24 cellular contexts compared by ENCODE assay signal in the genomic region with DNA sequence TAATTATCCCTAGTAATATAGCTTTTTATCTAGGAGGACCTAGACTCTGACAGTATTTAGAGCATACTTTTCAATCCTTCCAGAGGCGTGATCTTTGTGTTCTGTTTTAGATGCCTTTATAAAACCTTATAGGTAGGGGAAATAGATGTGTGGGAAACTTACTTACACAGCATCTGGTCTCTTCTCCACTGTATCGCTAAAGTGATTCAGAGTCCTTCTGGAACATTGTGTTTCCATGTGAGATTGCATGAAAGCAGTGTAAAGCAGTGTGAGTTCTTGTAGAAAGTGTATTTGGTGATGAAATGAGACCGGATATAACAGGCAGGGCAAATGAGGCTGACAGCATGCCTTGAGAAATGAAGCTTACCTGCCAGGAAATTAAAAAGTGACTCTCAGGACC. TPM values are rescaled to one million over a fixed set of nuclear protein-coding genes. Genes with fewer than 3 reads are reported as not detected.
A peak's percentile ranks its signal among the peaks of the same experiment; 100 is the strongest.
DNase-seq lines count a peak whose midpoint lies in the region; ATAC-seq, FAIRE-seq and TF ChIP-seq lines count a peak whose summit lies in the region.
"Had no signal": no experiment of that assay in that cellular context is flagged by ENCODE, and none has a peak within 500 bp of the region (broad histone marks: within the 10 kb centered on the region; RNA-seq: fewer than 3 reads in every experiment).

No MANE protein-coding gene starts in this region.

- no peaks in the 10 kb centered on the region for H3K9me2 ChIP-seq in neural cell (ENCODE audit: insufficient read depth, low read length)

- no peak for TF ChIP-seq RAD21 in neural cell (conservative IDR thresholded peaks at IDR 0.05)

- no peak for TF ChIP-seq EP300 in neural cell (conservative IDR thresholded peaks at IDR 0.05; ENCODE audit: poor library complexity, severe bottlenecking)

- peaks cover 4% of the 10 kb centered on the region for H3F3A ChIP-seq in neural cell (ENCODE audit: insufficient read depth, low read length, poor library complexity, severe bottlenecking)

- no peak for ATAC-seq in left colon

- no peak overlapping the region for H3K4me3 ChIP-seq in bronchial epithelial cell (ENCODE audit: low read depth, low read length)
- H3K4me3 ChIP-seq in neural cell (ENCODE audit: low read length) = peak overlapping the region; percentile 32
- H3K4me3 ChIP-seq: BLaER1 treated with 17β-estradiol and CSF1 and Interleukin-3, amounts not matched to agents 10 nM and 100 nM; GM23248 had no signal

- peak; percentile 23 for FAIRE-seq in bronchial epithelial cell (lab: Jason Lieb, UNC)
- FAIRE-seq: A204.1, D721Med, GM12891, H1 had no signal

- intact Hi-C loops in left colon (cut with DNase I, micrococcal nuclease) = no loop called here

- no peak overlapping the region for H3K9ac ChIP-seq in neural cell (ENCODE audit: low read length)
- H3K9ac ChIP-seq: BLaER1 treated with 17β-estradiol and CSF1 and Interleukin-3, amounts not matched to agents 10 nM and 100 nM; GM23248 had no signal

- H3K4me2 ChIP-seq in neural cell (ENCODE audit: low read length) = no peak overlapping the region
- H3K4me2 ChIP-seq: BLaER1 treated with 17β-estradiol and CSF1 and Interleukin-3, amounts not matched to agents 10 nM and 100 nM had no signal

- DNase-seq in Ammon's horn (ENCODE audit: low spot score) (peak; percentile 18), bronchial epithelial cell (ENCODE audit: low read depth) (no peak), left colon (no peak), nucleus accumbens (lab: John Stamatoyannopoulos, UW) (no peak)
- DNase-seq in activated CD4-positive, CD25-positive, alpha-beta regulatory T cell (lab: John Stamatoyannopoulos, UW) = no peak
- DNase-seq: BE2C; CD4-positive, alpha-beta T cell; CD8-positive, alpha-beta memory T cell; DMS 273 treated with DMSO at 0.1 percent for 48 hours; DMS79; EL; GDM1; GM23248; H7; HCEC 1CT had no signal

- H2AFZ ChIP-seq in neural cell (ENCODE audit: low read depth, low read length) = no peak overlapping the region
- H2AFZ ChIP-seq: GM23248 had no signal

- H4K20me1 ChIP-seq in neural cell (ENCODE audit: insufficient read depth) = no peaks in the 10 kb centered on the region
- H4K20me1 ChIP-seq: BLaER1 treated with 17β-estradiol and CSF1 and Interleukin-3, amounts not matched to agents 10 nM and 100 nM had no signal

- no peaks in the 10 kb centered on the region for H3K9me3 ChIP-seq in neural cell (ENCODE audit: low read length)
- H3K9me3 ChIP-seq: BE2C; BLaER1 treated with 17β-estradiol and CSF1 and Interleukin-3, amounts not matched to agents 10 nM and 100 nM had no signal

- H3K27ac ChIP-seq in neural cell (ENCODE audit: low read length) = peak overlapping the region; percentile 70
- peak overlapping the region; percentile 13 for H3K27ac ChIP-seq in temporal lobe (ENCODE audit: low read depth, low read length)
- H3K27ac ChIP-seq: 22Rv1; BLaER1 treated with 17β-estradiol and CSF1 and Interleukin-3, amounts not matched to agents 10 nM and 100 nM; GM23248 had no signal

- TF ChIP-seq CTCF in bronchial epithelial cell (IDR thresholded peaks at IDR 0.05; ENCODE audit: insufficient read depth, low read length, severe bottlenecking) (no peak), neural cell (IDR thresholded peaks at IDR 0.05; ENCODE audit: poor library complexity, severe bottlenecking) (no peak)

- H3K27me3 ChIP-seq in bronchial epithelial cell (ENCODE audit: control insufficient read depth, insufficient read depth, low read length) (no peaks in the 10 kb centered on the region), neural cell (ENCODE audit: insufficient read depth, low read depth, low read length) (no peaks in the 10 kb centered on the region)
- H3K27me3 ChIP-seq: BE2C; BLaER1 treated with 17β-estradiol and CSF1 and Interleukin-3, amounts not matched to agents 10 nM and 100 nM had no signal

- H3K36me3 ChIP-seq in bronchial epithelial cell (ENCODE audit: control insufficient read depth, insufficient read depth, low read length) = no peaks in the 10 kb centered on the region
- no peaks in the 10 kb centered on the region for H3K36me3 ChIP-seq in neural cell (ENCODE audit: insufficient read depth, low read length)
- H3K36me3 ChIP-seq: BE2C; BLaER1 treated with 17β-estradiol and CSF1 and Interleukin-3, amounts not matched to agents 10 nM and 100 nM had no signal

- H3K79me2 ChIP-seq in neural cell (replicated peaks; ENCODE audit: insufficient read depth, low read length) = no peaks in the 10 kb centered on the region

TF ChIP-seq in neural cell, 6 proteins besides CTCF, POLR2A, EP300 and RAD21:
- no peak for TF ChIP-seq SMC3 (conservative IDR thresholded peaks at IDR 0.05; ENCODE audit: poor library complexity)
- no peak for TF ChIP-seq EZH2 (IDR thresholded peaks at IDR 0.05; ENCODE audit: borderline replicate concordance, insufficient read depth, low read length, poor library complexity, severe bottlenecking)
- TF ChIP-seq POLR2AphosphoS5 (IDR thresholded peaks at IDR 0.05) = no peak
- TF ChIP-seq, protein P1, sequence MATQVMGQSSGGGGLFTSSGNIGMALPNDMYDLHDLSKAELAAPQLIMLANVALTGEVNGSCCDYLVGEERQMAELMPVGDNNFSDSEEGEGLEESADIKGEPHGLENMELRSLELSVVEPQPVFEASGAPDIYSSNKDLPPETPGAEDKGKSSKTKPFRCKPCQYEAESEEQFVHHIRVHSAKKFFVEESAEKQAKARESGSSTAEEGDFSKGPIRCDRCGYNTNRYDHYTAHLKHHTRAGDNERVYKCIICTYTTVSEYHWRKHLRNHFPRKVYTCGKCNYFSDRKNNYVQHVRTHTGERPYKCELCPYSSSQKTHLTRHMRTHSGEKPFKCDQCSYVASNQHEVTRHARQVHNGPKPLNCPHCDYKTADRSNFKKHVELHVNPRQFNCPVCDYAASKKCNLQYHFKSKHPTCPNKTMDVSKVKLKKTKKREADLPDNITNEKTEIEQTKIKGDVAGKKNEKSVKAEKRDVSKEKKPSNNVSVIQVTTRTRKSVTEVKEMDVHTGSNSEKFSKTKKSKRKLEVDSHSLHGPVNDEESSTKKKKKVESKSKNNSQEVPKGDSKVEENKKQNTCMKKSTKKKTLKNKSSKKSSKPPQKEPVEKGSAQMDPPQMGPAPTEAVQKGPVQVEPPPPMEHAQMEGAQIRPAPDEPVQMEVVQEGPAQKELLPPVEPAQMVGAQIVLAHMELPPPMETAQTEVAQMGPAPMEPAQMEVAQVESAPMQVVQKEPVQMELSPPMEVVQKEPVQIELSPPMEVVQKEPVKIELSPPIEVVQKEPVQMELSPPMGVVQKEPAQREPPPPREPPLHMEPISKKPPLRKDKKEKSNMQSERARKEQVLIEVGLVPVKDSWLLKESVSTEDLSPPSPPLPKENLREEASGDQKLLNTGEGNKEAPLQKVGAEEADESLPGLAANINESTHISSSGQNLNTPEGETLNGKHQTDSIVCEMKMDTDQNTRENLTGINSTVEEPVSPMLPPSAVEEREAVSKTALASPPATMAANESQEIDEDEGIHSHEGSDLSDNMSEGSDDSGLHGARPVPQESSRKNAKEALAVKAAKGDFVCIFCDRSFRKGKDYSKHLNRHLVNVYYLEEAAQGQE (IDR thresholded peaks at IDR 0.05; ENCODE audit: borderline replicate concordance) = no peak
- TF ChIP-seq MXI1 (conservative IDR thresholded peaks at IDR 0.05; ENCODE audit: poor library complexity, severe bottlenecking) = no peak

RNA-seq across cellular contexts. Expression of a gene that starts 9.5 kb away (rescaled TPM):
- not detected in 2 replicates for total RNA-seq in bronchial epithelial cell
- polyA plus RNA-seq in neural cell = 1.0 and 3.3 TPM in 2 replicates
- polyA minus RNA-seq in neural cell = 12.2 and 12.4 TPM in 2 replicates
- 72.0 TPM for total RNA-seq in temporal lobe
- under 1 TPM; 0.36 to 0.37 TPM for total RNA-seq in left colon
- total RNA-seq: CD4-positive, alpha-beta T cell; CD8-positive, alpha-beta memory T cell; GM23248 had no signal
- polyA plus RNA-seq: CD14-positive monocyte; CD8-positive, alpha-beta memory T cell; GM23248 had no signal

RNA-seq across cellular contexts. Expression of a gene that starts 47.4 kb away (rescaled TPM):
- total RNA-seq in bronchial epithelial cell (not detected in 2 replicates), temporal lobe (22.4 TPM), left colon (under 1 TPM; 0.14 to 0.24 TPM)
- 0.33 and 0.78 TPM in 2 replicates for polyA plus RNA-seq in neural cell
- 2.4 and 2.9 TPM in 2 replicates for polyA minus RNA-seq in neural cell
- total RNA-seq: CD4-positive, alpha-beta T cell; CD8-positive, alpha-beta memory T cell; GM23248 had no signal
- polyA plus RNA-seq: CD14-positive monocyte; CD8-positive, alpha-beta memory T cell; GM23248 had no signal

Comparison
In these comparisons a context has a peak if more than half of its experiments do, and no peak if none do; other contexts are left out.
1. RNA of a gene that starts 9.5 kb away (total RNA-seq): 72.0 TPM in temporal lobe (single experiment); 0.36 to 0.37 TPM in left colon and not detected in bronchial epithelial cell; every median in the first group is over 10 times any median in the second.
2. RNA of a gene that starts 47.4 kb away (total RNA-seq): 22.4 TPM in temporal lobe (single experiment); 0.14 to 0.24 TPM in left colon and not detected in bronchial epithelial cell; every median in the first group is over 10 times any median in the second.